Comparison of ENCODE assay signal across 31 cellular contexts in the genomic region with DNA sequence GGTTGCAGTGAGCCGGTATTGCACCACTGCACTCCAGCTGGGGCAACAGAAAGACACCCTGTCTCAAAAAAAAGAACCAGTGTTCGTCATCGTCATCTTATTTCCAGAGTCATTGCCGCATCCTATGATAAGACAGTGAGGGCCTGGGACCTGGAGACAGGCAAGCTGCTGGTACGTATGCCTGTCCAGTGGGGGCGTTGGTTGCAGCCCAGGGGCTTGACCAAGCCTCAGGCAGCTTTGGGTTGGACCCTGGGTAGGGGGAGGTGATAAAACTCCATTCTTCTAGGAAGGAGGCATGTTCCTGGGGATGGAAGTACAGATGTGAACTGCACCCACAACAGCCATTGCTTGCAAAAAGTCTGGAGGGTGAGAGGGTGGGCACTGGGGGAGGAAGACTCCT. TPM values are rescaled to one million over a fixed set of nuclear protein-coding genes. Genes with fewer than 3 reads are reported as not detected.
"Had no signal": no experiment of that assay in that cellular context is flagged by ENCODE, and none has a peak within 500 bp of the region (broad histone marks: within the 10 kb centered on the region; RNA-seq: fewer than 3 reads in every experiment).

No MANE protein-coding gene starts in this region.

- H3K36me3 Mint-ChIP-seq: mesothelial cell of epicardium; naive thymus-derived CD4-positive, alpha-beta T cell; natural killer cell treated with Interleukin-12 subunit alpha and Interleukin-12 subunit beta and Interleukin-15 and Interleukin-18, amount 100 ng/mL, for 72 hours; stimulated activated effector memory CD8-positive, alpha-beta T cell treated with anti-CD3 and anti-CD28 coated beads, Interleukin-12 subunit alpha, Interleukin-12 subunit beta, amount 100 ng/mL, for 72 hours had no signal

- H3K9me3 Mint-ChIP-seq: mesothelial cell of epicardium; natural killer cell treated with Interleukin-12 subunit alpha and Interleukin-12 subunit beta and Interleukin-15 and Interleukin-18, amount 100 ng/mL, for 72 hours; stimulated activated effector memory CD8-positive, alpha-beta T cell treated with anti-CD3 and anti-CD28 coated beads, Interleukin-12 subunit alpha, Interleukin-12 subunit beta, amount 100 ng/mL, for 72 hours; stimulated activated naive CD8-positive, alpha-beta T cell treated with anti-CD3 and anti-CD28 coated beads, Interleukin-15, Interleukin-2, amounts not matched to agents 100 ng/mL and 50 ng/mL, for 24 hours had no signal

- DNase-seq: hypothalamus; islet precursor cell; left ventricle myocardium inferior; mesendoderm; naive thymus-derived CD4-positive, alpha-beta T cell; pancreas; retina; right cardiac atrium; sigmoid colon; small intestine; spleen; stimulated activated CD4-positive, alpha-beta T cell treated with anti-CD3 and anti-CD28 coated beads, Interleukin-4, amount 100 ng/mL, for 24 hours; stimulated activated naive CD4-positive, alpha-beta T cell; tibial artery; trophoblast cell; upper lobe of right lung; uterus had no signal

- H3K27me3 Mint-ChIP-seq: natural killer cell treated with Interleukin-12 subunit alpha and Interleukin-12 subunit beta and Interleukin-15 and Interleukin-18, amount 100 ng/mL, for 72 hours; stimulated activated naive CD8-positive, alpha-beta T cell treated with anti-CD3 and anti-CD28 coated beads, Interleukin-15, Interleukin-2, amounts not matched to agents 100 ng/mL and 50 ng/mL, for 24 hours had no signal

- H3K4me1 ChIP-seq: pancreas, prostate gland, tibial artery, upper lobe of right lung, uterus had no signal

- H3K27ac Mint-ChIP-seq: mesothelial cell of epicardium; natural killer cell treated with Interleukin-12 subunit alpha and Interleukin-12 subunit beta and Interleukin-15 and Interleukin-18, amount 100 ng/mL, for 72 hours; stimulated activated effector memory CD8-positive, alpha-beta T cell treated with anti-CD3 and anti-CD28 coated beads, Interleukin-12 subunit alpha, Interleukin-12 subunit beta, amount 100 ng/mL, for 72 hours; stimulated activated naive CD8-positive, alpha-beta T cell treated with anti-CD3 and anti-CD28 coated beads, Interleukin-15, Interleukin-2, amounts not matched to agents 100 ng/mL and 50 ng/mL, for 24 hours had no signal

- H3K4me3 ChIP-seq: left ventricle myocardium inferior, lung, pancreas, prostate gland, sigmoid colon, spleen, suprapubic skin, thoracic aorta, tibial artery, upper lobe of right lung, uterus had no signal

- H3K36me3 ChIP-seq: left ventricle myocardium inferior, pancreas, prostate gland, sigmoid colon, spleen, suprapubic skin, thoracic aorta, tibial artery, upper lobe of right lung, uterus had no signal

- H3K4me3 Mint-ChIP-seq: mesothelial cell of epicardium; naive thymus-derived CD4-positive, alpha-beta T cell; natural killer cell treated with Interleukin-12 subunit alpha and Interleukin-12 subunit beta and Interleukin-15 and Interleukin-18, amount 100 ng/mL, for 72 hours; stimulated activated effector memory CD8-positive, alpha-beta T cell treated with anti-CD3 and anti-CD28 coated beads, Interleukin-12 subunit alpha, Interleukin-12 subunit beta, amount 100 ng/mL, for 72 hours; stimulated activated naive CD8-positive, alpha-beta T cell treated with anti-CD3 and anti-CD28 coated beads, Interleukin-15, Interleukin-2, amounts not matched to agents 100 ng/mL and 50 ng/mL, for 24 hours had no signal

- H3K27ac ChIP-seq: left ventricle myocardium inferior, pancreas, prostate gland, sigmoid colon, spleen, suprapubic skin, thoracic aorta, tibial artery, upper lobe of right lung, uterus had no signal

- H3K27me3 ChIP-seq: pancreas, sigmoid colon, suprapubic skin, uterus had no signal

- ATAC-seq: naive thymus-derived CD4-positive, alpha-beta T cell; natural killer cell treated with Interleukin-12 subunit alpha and Interleukin-12 subunit beta and Interleukin-15 and Interleukin-18, amount 100 ng/mL, for 72 hours; pancreas; right cardiac atrium; stimulated activated effector memory CD8-positive, alpha-beta T cell treated with anti-CD3 and anti-CD28 coated beads, Interleukin-12 subunit alpha, Interleukin-12 subunit beta, amount 100 ng/mL, for 72 hours; upper lobe of right lung had no signal

RNA-seq across cellular contexts. Expression of gene WDR88, which starts 15.6 kb away (rescaled TPM):
- total RNA-seq: kidney epithelial cell; left ventricle myocardium inferior; lower leg skin; lung; mesothelial cell of epicardium; mononuclear cell; myocyte; natural killer cell treated with Interleukin-12 subunit alpha and Interleukin-12 subunit beta and Interleukin-15 and Interleukin-18, amount 100 ng/mL, for 72 hours; osteoblast; pancreas; right cardiac atrium; sigmoid colon; spleen; subcutaneous adipose tissue; suprapubic skin; thoracic aorta; upper lobe of right lung; uterus had no signal
- polyA plus RNA-seq: lung, pancreas, right cardiac atrium, sigmoid colon, small intestine had no signal

RNA-seq across cellular contexts. Expression of gene LRP3, which starts 46.6 kb away (rescaled TPM):
- total RNA-seq: natural killer cell treated with Interleukin-12 subunit alpha and Interleukin-12 subunit beta and Interleukin-15 and Interleukin-18, amount 100 ng/mL, for 72 hours had no signal
- polyA plus RNA-seq: naive thymus-derived CD4-positive, alpha-beta T cell had no signal
